In genomic region chr3:113533534-113533892, GRCh38 we compare ENCODE assay signal across 9 cellular contexts. TPM values are rescaled to one million over a fixed set of nuclear protein-coding genes. Genes with fewer than 3 reads are reported as not detected.
A peak's percentile ranks its signal among the peaks of the same experiment; 100 is the strongest.
DNase-seq lines count a peak whose midpoint lies in the region; ATAC-seq, FAIRE-seq and TF ChIP-seq lines count a peak whose summit lies in the region.
"Had no signal": no experiment of that assay in that cellular context is flagged by ENCODE, and none has a peak within 500 bp of the region (broad histone marks: within the 10 kb centered on the region; RNA-seq: fewer than 3 reads in every experiment).

No MANE protein-coding gene starts in this region.

- no peak for ATAC-seq in GM18870 (IDR thresholded peaks at IDR 0.05; ENCODE audit: unreplicated experiment)

- DNase-seq in GM12891 (ENCODE audit: insufficient read length, low spot score), result no peak
- DNase-seq in HAP-1 (ENCODE audit: low spot score in 2 of 2), result no peak
- peak in 1 of 3 donors; percentile 16 for DNase-seq in effector memory CD4-positive, alpha-beta T cell
- peak; percentile 25 for DNase-seq in occipital lobe (lab: John Stamatoyannopoulos, UW)
- no peak for DNase-seq in NCI-H1048 (lab: John Stamatoyannopoulos, UW)
- DNase-seq in GDM1 (lab: John Stamatoyannopoulos, UW), result no peak

- TF ChIP-seq POLR2A in GM12891 (IDR thresholded peaks at IDR 0.05; ENCODE audit: low read depth, low read length), result peak; percentile 60; the same call in 1 of the 2 replicates

- peak overlapping the region; percentile 34 for H3K4me3 ChIP-seq in HAP-1
- peak overlapping the region; percentile 97 for H3K4me3 ChIP-seq in effector memory CD4-positive, alpha-beta T cell (ENCODE audit: insufficient read depth, low read depth, low read length, poor library complexity, severe bottlenecking)

- peaks cover 11% of the 10 kb centered on the region for H3K27me3 Mint-ChIP-seq in T-helper 1 cell treated with Interleukin-12 subunit alpha and Interleukin-12 subunit beta and Interleukin-4 antibody, amounts not matched to agents 30 μg/mL and 1 μg/mL, for 36 hours (ENCODE audit: low read depth)

- H3K4me3 Mint-ChIP-seq in T-helper 1 cell treated with Interleukin-12 subunit alpha and Interleukin-12 subunit beta and Interleukin-4 antibody, amounts not matched to agents 30 μg/mL and 1 μg/mL, for 36 hours, result peak overlapping the region; percentile 94

- peaks cover 44% of the 10 kb centered on the region for H3K4me1 Mint-ChIP-seq in T-helper 1 cell treated with Interleukin-12 subunit alpha and Interleukin-12 subunit beta and Interleukin-4 antibody, amounts not matched to agents 30 μg/mL and 1 μg/mL, for 36 hours (ENCODE audit: low read depth)

- peak overlapping the region; percentile 86 for H3K27ac ChIP-seq in effector memory CD4-positive, alpha-beta T cell (ENCODE audit: insufficient read depth, low read length, poor library complexity, severe bottlenecking)
- H3K27ac ChIP-seq: SJSA1 had no signal

- in situ Hi-C loops in HAP-1 (cut with MboI; ENCODE audit: low sequenced_read_pairs), result no loop called here

- no peaks in the 10 kb centered on the region for H3K36me3 ChIP-seq in HAP-1 (replicated peaks)
- H3K36me3 ChIP-seq in effector memory CD4-positive, alpha-beta T cell (ENCODE audit: control insufficient read depth, insufficient read depth, low read length), result no peaks in the 10 kb centered on the region
- H3K36me3 ChIP-seq: SJSA1 had no signal

- no peaks in the 10 kb centered on the region for H3K9me3 ChIP-seq in HAP-1
- no peaks in the 10 kb centered on the region for H3K9me3 ChIP-seq in effector memory CD4-positive, alpha-beta T cell (ENCODE audit: control insufficient read depth, low read length)
- H3K9me3 ChIP-seq: SJSA1 had no signal

- peaks cover 45% of the 10 kb centered on the region for H3K27me3 ChIP-seq in HAP-1 (ENCODE audit: low read depth)
- no peaks in the 10 kb centered on the region for H3K27me3 ChIP-seq in effector memory CD4-positive, alpha-beta T cell (replicated peaks; ENCODE audit: control insufficient read depth, insufficient read depth, low read length, poor library complexity, severe bottlenecking)

- peaks cover 5% of the 10 kb centered on the region; the same call in 1 of the 2 replicates for H3K4me1 ChIP-seq in HAP-1
- peaks cover 8% of the 10 kb centered on the region for H3K4me1 ChIP-seq in effector memory CD4-positive, alpha-beta T cell (ENCODE audit: control insufficient read depth, insufficient read depth, low read length, poor library complexity, severe bottlenecking)

- H3K27ac Mint-ChIP-seq in T-helper 1 cell treated with Interleukin-12 subunit alpha and Interleukin-12 subunit beta and Interleukin-4 antibody, amounts not matched to agents 30 μg/mL and 1 μg/mL, for 36 hours, result peak overlapping the region; percentile 98

- FAIRE-seq in GM12891 (lab: Jason Lieb, UNC), result peak; percentile 90

- H3K36me3 Mint-ChIP-seq in T-helper 1 cell treated with Interleukin-12 subunit alpha and Interleukin-12 subunit beta and Interleukin-4 antibody, amounts not matched to agents 30 μg/mL and 1 μg/mL, for 36 hours (ENCODE audit: low read depth), result peaks cover 13% of the 10 kb centered on the region

- H3K9me3 Mint-ChIP-seq in T-helper 1 cell treated with Interleukin-12 subunit alpha and Interleukin-12 subunit beta and Interleukin-4 antibody, amounts not matched to agents 30 μg/mL and 1 μg/mL, for 36 hours, result no peaks in the 10 kb centered on the region

TF ChIP-seq in GM12891, 5 proteins besides CTCF, POLR2A, EP300 and RAD21:
- TF ChIP-seq SPI1 (IDR thresholded peaks at IDR 0.05; ENCODE audit: low read depth, low read length), result 0 out of 2 replicates have a peak, but pooled peaks have one; percentile 2
- TF ChIP-seq POU2F2 (IDR thresholded peaks at IDR 0.05; ENCODE audit: low read depth, low read length), result no peak

RNA-seq across cellular contexts. Expression of gene SIDT1, which starts 1.2 kb away (rescaled TPM):
- polyA plus RNA-seq in GM12891 (2012; ENCODE audit: low read depth, missing spikeins), result 16.9 TPM
- total RNA-seq in occipital lobe, result 6.2 TPM
- total RNA-seq: SJSA1 had no signal

RNA-seq across cellular contexts. Expression of gene SPICE1, which starts 18.6 kb away (rescaled TPM):
- 3.7 TPM for polyA plus RNA-seq in GM12891 (2012; ENCODE audit: low read depth, missing spikeins)
- 11.1 TPM for total RNA-seq in occipital lobe
